Comparison of ENCODE assay signal across 27 cellular contexts in the genomic region with DNA sequence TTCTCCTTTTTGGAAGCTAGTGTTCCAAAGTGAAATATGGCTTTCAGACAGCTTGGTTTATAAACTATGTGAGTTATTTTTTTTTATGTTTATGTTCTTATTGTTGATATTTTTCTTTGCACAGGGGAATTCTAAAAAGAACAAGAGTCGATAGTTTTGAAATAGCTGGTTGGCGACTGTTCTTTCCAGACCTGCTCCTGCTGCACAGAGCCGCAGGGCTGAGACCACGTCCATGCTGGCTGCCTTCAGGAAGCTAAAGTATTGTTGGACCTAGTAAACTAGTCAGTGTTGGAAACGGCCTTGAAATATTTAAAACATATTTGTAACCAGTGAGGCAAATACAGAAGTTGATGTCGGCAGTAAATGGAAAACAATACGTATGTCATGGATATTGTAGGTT. TPM values are rescaled to one million over a fixed set of nuclear protein-coding genes. Genes with fewer than 3 reads are reported as not detected.
DNase-seq lines count a peak whose midpoint lies in the region; ATAC-seq and TF ChIP-seq lines count a peak whose summit lies in the region.
"Had no signal": no experiment of that assay in that cellular context is flagged by ENCODE, and none has a peak within 500 bp of the region (broad histone marks: within the 10 kb centered on the region; RNA-seq: fewer than 3 reads in every experiment).

No MANE protein-coding gene starts in this region.

- H3K27ac Mint-ChIP-seq in stimulated activated effector memory CD8-positive, alpha-beta T cell treated with anti-CD3 and anti-CD28 coated beads, Interleukin-12 subunit alpha, Interleukin-12 subunit beta, amount 100 ng/mL, for 72 hours = no peak overlapping the region
- H3K27ac Mint-ChIP-seq: activated CD4-positive, alpha-beta T cell treated with anti-CD3 and anti-CD28 coated beads for 36 hours; activated naive CD8-positive, alpha-beta T cell; IgD-negative memory B cell; T-helper 2 cell treated with Interferon-gamma antibody and Interleukin-4, amounts not matched to agents 5 μg/mL and 100 μg/mL, for 36 hours had no signal

- no peaks in the 10 kb centered on the region for H3K9me3 Mint-ChIP-seq in stimulated activated effector memory CD8-positive, alpha-beta T cell treated with anti-CD3 and anti-CD28 coated beads, Interleukin-12 subunit alpha, Interleukin-12 subunit beta, amount 100 ng/mL, for 72 hours
- H3K9me3 Mint-ChIP-seq: IgD-negative memory B cell; T-helper 2 cell treated with Interferon-gamma antibody and Interleukin-4, amounts not matched to agents 5 μg/mL and 100 μg/mL, for 36 hours had no signal

- TF ChIP-seq CTCF in left ventricle myocardium inferior (IDR thresholded peaks at IDR 0.05; ENCODE audit: borderline replicate concordance) = no peak

- H3K27me3 ChIP-seq in left ventricle myocardium inferior (ENCODE audit: low read depth) (no peaks in the 10 kb centered on the region), rectal smooth muscle tissue (ENCODE audit: control insufficient read depth, insufficient read depth, low read length) (no peaks in the 10 kb centered on the region)
- H3K27me3 ChIP-seq: BE2C, hepatocyte, neutrophil had no signal

- H3K36me3 ChIP-seq in left ventricle myocardium inferior = peaks cover 48% of the 10 kb centered on the region
- peaks cover 4% of the 10 kb centered on the region for H3K36me3 ChIP-seq in rectal smooth muscle tissue (ENCODE audit: control insufficient read depth, insufficient read depth, low read length)
- H3K36me3 ChIP-seq: BE2C, prostate gland had no signal

- DNase-seq in left ventricle myocardium inferior (no peak), cardiac septum (ENCODE audit: low spot score) (no peak), fibroblast of peridontal ligament (ENCODE audit: extremely low read depth) (peak; percentile 45), LoVo (ENCODE audit: low spot score) (no peak)
- DNase-seq in stimulated activated effector memory CD8-positive, alpha-beta T cell treated with anti-CD3 and anti-CD28 coated beads, Interleukin-12 subunit alpha, Interleukin-12 subunit beta, amount 100 ng/mL, for 72 hours (ENCODE audit: low spot score in 2 of 2) = no peak
- DNase-seq: activated CD4-positive, alpha-beta T cell treated with anti-CD3 and anti-CD28 coated beads for 36 hours; activated T-cell treated with anti-CD3 and anti-CD28 coated beads for 4 hours; BE2C; CD8-positive, alpha-beta memory T cell; cerebellar nuclear complex; foreskin fibroblast; GM23248; left colon; mesenchymal stem cell; NCI-H1105; NCI-H1930; PC-3 had no signal

- H3K4me1 ChIP-seq in left ventricle myocardium inferior (peaks cover 16% of the 10 kb centered on the region), rectal smooth muscle tissue (ENCODE audit: control insufficient read depth, insufficient read depth, low read length) (peaks cover 27% of the 10 kb centered on the region)
- H3K4me1 ChIP-seq: BE2C had no signal

- peak overlapping the region; percentile 70 for H3K27ac ChIP-seq in left ventricle myocardium inferior (replicated peaks)
- peak overlapping the region; percentile 95 for H3K27ac ChIP-seq in rectal smooth muscle tissue (ENCODE audit: low read depth, low read length)
- H3K27ac ChIP-seq: GM23248, hepatocyte, neutrophil had no signal

- H3K4me3 ChIP-seq in left ventricle myocardium inferior (no peak overlapping the region), rectal smooth muscle tissue (ENCODE audit: low read length) (no peak overlapping the region)
- H3K4me3 ChIP-seq: GM23248, hepatocyte, prostate gland, skin epidermis had no signal

- no peak overlapping the region for H3K9ac ChIP-seq in rectal smooth muscle tissue (ENCODE audit: low read length)
- H3K9ac ChIP-seq: GM23248 had no signal

- peaks cover 98% of the 10 kb centered on the region for H3K36me3 Mint-ChIP-seq in stimulated activated effector memory CD8-positive, alpha-beta T cell treated with anti-CD3 and anti-CD28 coated beads, Interleukin-12 subunit alpha, Interleukin-12 subunit beta, amount 100 ng/mL, for 72 hours

- ATAC-seq in GM21717 (IDR thresholded peaks at IDR 0.05; ENCODE audit: unreplicated experiment) = no peak
- no peak for ATAC-seq in HG03095 (IDR thresholded peaks at IDR 0.05; ENCODE audit: unreplicated experiment)
- ATAC-seq in stimulated activated effector memory CD8-positive, alpha-beta T cell treated with anti-CD3 and anti-CD28 coated beads, Interleukin-12 subunit alpha, Interleukin-12 subunit beta, amount 100 ng/mL, for 72 hours = no peak
- ATAC-seq: activated CD4-positive, alpha-beta T cell treated with anti-CD3 and anti-CD28 coated beads for 36 hours; left colon; PC-3 had no signal

- H3K4me3 Mint-ChIP-seq in stimulated activated effector memory CD8-positive, alpha-beta T cell treated with anti-CD3 and anti-CD28 coated beads, Interleukin-12 subunit alpha, Interleukin-12 subunit beta, amount 100 ng/mL, for 72 hours = no peak overlapping the region
- H3K4me3 Mint-ChIP-seq: activated CD4-positive, alpha-beta T cell treated with anti-CD3 and anti-CD28 coated beads for 36 hours; activated naive CD8-positive, alpha-beta T cell; CD8-positive, alpha-beta memory T cell; IgD-negative memory B cell; T-helper 2 cell treated with Interferon-gamma antibody and Interleukin-4, amounts not matched to agents 5 μg/mL and 100 μg/mL, for 36 hours had no signal

- H3K4me1 Mint-ChIP-seq in stimulated activated effector memory CD8-positive, alpha-beta T cell treated with anti-CD3 and anti-CD28 coated beads, Interleukin-12 subunit alpha, Interleukin-12 subunit beta, amount 100 ng/mL, for 72 hours = peaks cover 6% of the 10 kb centered on the region

- intact Hi-C loops in left ventricle myocardium inferior (cut with micrococcal nuclease) = no loop called here
- intact Hi-C loops in cardiac septum (cut with DNase I) = no loop called here

- no peaks in the 10 kb centered on the region for H3K9me3 ChIP-seq in left ventricle myocardium inferior (replicated peaks)
- H3K9me3 ChIP-seq: BE2C, neutrophil, prostate gland had no signal

RNA-seq across cellular contexts. Expression of a gene that starts 15.4 kb away (rescaled TPM):
- total RNA-seq in left ventricle myocardium inferior (6.9 TPM), cardiac septum (6.7 TPM)
